Comparison of ENCODE assay signal across 8 cellular contexts in genomic region chr3:157159762-157160651, GRCh38. TPM values are rescaled to one million over a fixed set of nuclear protein-coding genes. Genes with fewer than 3 reads are reported as not detected.
DNase-seq lines count a peak whose midpoint lies in the region; ATAC-seq, FAIRE-seq and TF ChIP-seq lines count a peak whose summit lies in the region.

CCNL1 (minus strand) TSS chr3:157160147; CDS start chr3:157160094, 53 bp downstream.

- peak within 1 kb of the TSS; percentile 100 for H3K27ac ChIP-seq in effector memory CD4-positive, alpha-beta T cell (ENCODE audit: insufficient read depth, low read length, poor library complexity, severe bottlenecking)

- H3K4me1 ChIP-seq in Caco-2: peaks cover 41% of the 10 kb centered on the region
- H3K4me1 ChIP-seq in effector memory CD4-positive, alpha-beta T cell (ENCODE audit: control insufficient read depth, insufficient read depth, low read length, poor library complexity, severe bottlenecking): peaks cover 37% of the 10 kb centered on the region

- H3K9me3 Mint-ChIP-seq in Caco-2 (ENCODE audit: unreplicated experiment): no peaks in the 10 kb centered on the region

- peaks cover 62% of the 10 kb centered on the region for H3K36me3 Mint-ChIP-seq in Caco-2 (ENCODE audit: insufficient read depth, unreplicated experiment)

- peak; percentile 79 for ATAC-seq in GM21381 (IDR thresholded peaks at IDR 0.05; ENCODE audit: unreplicated experiment)

- CTCF ChIA-PET in Caco-2 (lab: Charles Lee): interaction anchor here (1.0 to 2.2 kb wide), 3 partner anchors 15 to 71 kb away, joined by 3 to 12 read pairs (median 5); no protein-coding TSS in a partner anchor

- peaks cover 8% of the 10 kb centered on the region for H3K36me3 ChIP-seq in Caco-2 (ENCODE audit: control insufficient read depth, insufficient read depth, low read length)
- peaks cover 43% of the 10 kb centered on the region for H3K36me3 ChIP-seq in effector memory CD4-positive, alpha-beta T cell (ENCODE audit: control insufficient read depth, insufficient read depth, low read length)

- no peak for TF ChIP-seq CTCF in Caco-2 (IDR thresholded peaks at IDR 0.05; ENCODE audit: insufficient read depth in 1 of 2, low read depth in 1 of 2, low read length in 1 of 2, severe bottlenecking in 1 of 2, unreplicated experiment in 1 of 2)

- H3K4me1 Mint-ChIP-seq in Caco-2 (ENCODE audit: low read depth, unreplicated experiment): peaks cover 12% of the 10 kb centered on the region

- intact Hi-C loops in Caco-2 (cut with micrococcal nuclease; ENCODE audit: unreplicated experiment): loop anchor here (1.0 to 2.0 kb wide), 3 partner anchors 15 to 79 kb away; no protein-coding TSS in a partner anchor

- no peaks in the 10 kb centered on the region for H3K27me3 Mint-ChIP-seq in Caco-2 (ENCODE audit: insufficient read depth, unreplicated experiment)

- no peaks in the 10 kb centered on the region for H3K27me3 ChIP-seq in Caco-2 (replicated peaks; ENCODE audit: control insufficient read depth, insufficient read depth, low read length)
- no peaks in the 10 kb centered on the region for H3K27me3 ChIP-seq in effector memory CD4-positive, alpha-beta T cell (replicated peaks; ENCODE audit: control insufficient read depth, insufficient read depth, low read length, poor library complexity, severe bottlenecking)

- no TSS peak for BruUV-seq in Caco-2 (replicated peaks; lab: Mats Ljungman, UMichigan)

- no peaks in the 10 kb centered on the region for H3K9me3 ChIP-seq in Caco-2
- no peaks in the 10 kb centered on the region for H3K9me3 ChIP-seq in effector memory CD4-positive, alpha-beta T cell (ENCODE audit: control insufficient read depth, low read length)

- H3K27ac Mint-ChIP-seq in Caco-2 (ENCODE audit: unreplicated experiment): peak within 1 kb of the TSS; percentile 96

- peak within 1 kb of the TSS; percentile 92 for H3K4me3 Mint-ChIP-seq in Caco-2 (ENCODE audit: unreplicated experiment)

- peak within 1 kb of the TSS; percentile 98 for H3K4me3 ChIP-seq in Caco-2 (ENCODE audit: low read depth, low read length)
- H3K4me3 ChIP-seq in effector memory CD4-positive, alpha-beta T cell (ENCODE audit: insufficient read depth, low read depth, low read length, poor library complexity, severe bottlenecking): peak within 1 kb of the TSS; percentile 99

- POLR2A ChIA-PET in Caco-2 (lab: Charles Lee): interaction anchor here (0.9 to 3.6 kb wide), 6 partner anchors 9 to 605 kb away, joined by 3 to 153 read pairs (median 7); partner anchors contain the start of gene SSR3

- DNase-seq in Caco-2 (peak; percentile 94 to 97), HTR-8/SVneo (ENCODE audit: insufficient read length, low spot score) (peak; percentile 90), NOMO-1 treated with DMSO at 0.1 percent for 48 hours (lab: John Stamatoyannopoulos, UW; ENCODE audit: unreplicated experiment) (peak; percentile 96), medulla oblongata (ENCODE audit: extremely low spot score) (peak; percentile 97)
- peak; percentile 92 to 93 for DNase-seq in activated CD8-positive, alpha-beta memory T cell treated with anti-CD3 and anti-CD28 coated beads for 4 hours (ENCODE audit: low read depth in 2 of 2)
- DNase-seq in effector memory CD4-positive, alpha-beta T cell: peak; percentile 88 to 93 (median 91)
- DNase-seq in stimulated activated CD4-positive, alpha-beta T cell treated with anti-CD3 and anti-CD28 coated beads, TNF-alpha, amount 100 ng/mL, for 48 hours (ENCODE audit: low read depth in 3 of 3): peak; percentile 90 to 93 (median 91)

- peak; percentile 82 for FAIRE-seq in HTR-8/SVneo (lab: Jason Lieb, UNC)

RNA-seq across cellular contexts. Expression of gene CCNL1, which starts in this region (rescaled TPM):
- total RNA-seq in Caco-2 (2022): 108 and 114 TPM in 2 replicates

Comparison
In these comparisons a context has a peak if more than half of its experiments do, and no peak if none do; other contexts are left out.
1. Peak in every context shown above with its lines: DNase-seq, ATAC-seq, H3K4me3 ChIP-seq and H3K27ac ChIP-seq.